ENCODE assay signal across 3 cellular contexts in the genomic region with DNA sequence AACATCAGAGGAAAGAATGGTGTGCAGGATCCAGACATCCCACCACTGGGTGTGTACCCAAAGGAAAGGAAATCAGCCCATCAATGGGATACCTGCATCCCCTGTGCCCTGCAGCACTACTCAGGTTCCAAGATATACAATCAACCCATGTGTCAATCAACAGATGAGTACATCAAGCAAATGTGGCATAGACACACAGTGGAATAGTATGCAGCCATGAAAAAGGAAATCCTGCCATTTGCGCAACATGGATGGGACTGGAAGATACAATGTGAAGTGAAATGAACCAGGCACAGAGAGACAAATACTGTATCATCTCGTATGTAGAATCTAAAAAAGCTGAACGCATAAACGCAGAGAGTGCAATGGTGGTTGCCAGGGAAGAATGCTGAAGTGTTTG.
TF ChIP-seq lines count a peak whose summit lies in the region.

No MANE protein-coding gene starts in this region.

TF ChIP-seq in A549, 52 proteins besides CTCF, POLR2A, EP300 and RAD21:
- TF ChIP-seq KDM1A (IDR thresholded peaks at IDR 0.05; ENCODE audit: low read depth): 0 out of 2 replicates have a peak, but pooled peaks have one; percentile 58
- TF ChIP-seq CHD4 (IDR thresholded peaks at IDR 0.05; ENCODE audit: borderline replicate concordance): 0 out of 2 replicates have a peak, but pooled peaks have one; percentile 42

TF ChIP-seq in H1, 55 proteins besides CTCF, POLR2A, EP300 and RAD21:
- 0 out of 2 replicates have a peak, but pooled peaks have one; percentile 57 for TF ChIP-seq KDM1A (IDR thresholded peaks at IDR 0.05; ENCODE audit: borderline replicate concordance, low read length)

TF ChIP-seq in HepG2, 621 proteins besides CTCF, POLR2A, EP300 and RAD21:
- TF ChIP-seq ZMYM3 (CRISPR knock-in tag; IDR thresholded peaks at IDR 0.05) (peak; percentile 46; the same call in 1 of the 2 replicates), SRY (CRISPR knock-in tag; IDR thresholded peaks at IDR 0.05) (0 out of 2 replicates have a peak, but pooled peaks have one; percentile 29)
